8 cellular contexts compared by ENCODE assay signal in the genomic region with DNA sequence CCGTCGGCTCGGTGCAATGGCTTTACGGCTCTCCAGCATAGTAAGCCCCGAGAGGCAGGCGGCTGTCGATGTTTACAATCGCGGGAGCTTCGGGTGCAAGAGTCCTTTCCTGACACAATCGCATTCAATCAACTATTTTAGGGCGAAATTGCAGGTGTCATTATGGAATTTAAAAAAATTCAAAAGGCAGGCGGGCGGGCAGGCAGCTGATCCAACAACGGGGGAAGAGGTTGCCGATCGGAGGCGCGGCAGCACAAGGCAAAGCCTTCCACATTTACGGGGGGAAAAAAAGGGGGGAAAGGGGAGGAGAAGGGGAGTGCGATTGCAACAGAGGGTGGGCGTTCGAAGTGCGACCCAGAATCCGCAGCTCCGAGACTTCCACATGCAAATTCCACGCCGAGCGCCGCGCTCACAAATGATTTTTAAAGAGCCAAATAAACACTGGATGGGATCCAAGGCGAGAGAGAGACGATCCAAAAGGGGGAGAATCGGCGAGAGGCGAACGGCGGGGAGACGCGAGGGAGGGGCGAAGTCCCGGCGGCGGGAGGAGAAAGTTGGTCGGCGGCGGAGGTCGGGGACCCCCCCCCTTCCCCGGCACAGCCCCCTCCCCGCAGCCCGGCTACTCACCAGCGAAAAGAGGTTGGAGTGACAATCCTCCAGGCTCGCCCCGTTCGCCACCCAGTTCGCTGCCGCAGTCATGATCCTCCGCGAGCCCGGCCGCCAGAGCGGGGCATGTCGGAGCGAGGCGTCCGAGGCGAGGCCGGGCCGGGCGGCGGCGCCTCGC. TPM values are rescaled to one million over a fixed set of nuclear protein-coding genes. Genes with fewer than 3 reads are reported as not detected.
DNase-seq lines count a peak whose midpoint lies in the region; TF ChIP-seq lines count a peak whose summit lies in the region.

No MANE protein-coding gene starts in this region.

- H3K27me3 ChIP-seq in adipocyte (replicated peaks; ENCODE audit: control insufficient read depth, insufficient read depth, low read length) (no peaks in the 10 kb centered on the region), parathyroid adenoma (ENCODE audit: control insufficient read depth, insufficient read depth, low read length) (no peaks in the 10 kb centered on the region)

- peak overlapping the region; percentile 71 for H2AFZ ChIP-seq in parathyroid adenoma

- no peak for TF ChIP-seq CTCF in parathyroid adenoma (IDR thresholded peaks at IDR 0.05)

- H3K4me1 ChIP-seq in adipocyte (ENCODE audit: control insufficient read depth, insufficient read depth, low read length): peaks cover 25% of the 10 kb centered on the region
- peaks cover 6% of the 10 kb centered on the region for H3K4me1 ChIP-seq in parathyroid adenoma
- H3K4me1 ChIP-seq in urinary bladder (ENCODE audit: insufficient read depth): no peaks in the 10 kb centered on the region

- H3K27ac ChIP-seq in parathyroid adenoma (peak overlapping the region; percentile 58), urinary bladder (ENCODE audit: low read depth) (peak overlapping the region; percentile 100)

- under 1% methylated on average over 73 of the region's 73 CpGs for WGBS in urinary bladder

- H3K36me3 ChIP-seq in adipocyte (ENCODE audit: control insufficient read depth, insufficient read depth, low read length, severe bottlenecking) (no peaks in the 10 kb centered on the region), parathyroid adenoma (ENCODE audit: control insufficient read depth, insufficient read depth, low read length) (no peaks in the 10 kb centered on the region), urinary bladder (ENCODE audit: insufficient read depth) (no peaks in the 10 kb centered on the region)

- H3K9ac ChIP-seq in adipocyte (ENCODE audit: low read length) (peak overlapping the region; percentile 95), parathyroid adenoma (peak overlapping the region; percentile 54)

- H3K4me3 ChIP-seq in adipocyte (ENCODE audit: low read length) (peak overlapping the region; percentile 89), parathyroid adenoma (ENCODE audit: low read depth, low read length) (peak overlapping the region; percentile 87), urinary bladder (ENCODE audit: low read depth, low read length) (peak overlapping the region; percentile 98)

- peaks cover 30% of the 10 kb centered on the region for H3K79me2 ChIP-seq in parathyroid adenoma

- H3K9me3 ChIP-seq in adipocyte (ENCODE audit: control insufficient read depth, low read length) (no peaks in the 10 kb centered on the region), parathyroid adenoma (ENCODE audit: control insufficient read depth, low read length) (no peaks in the 10 kb centered on the region)

- DNase-seq in DMS79 treated with DMSO at 0.1 percent for 48 hours (lab: John Stamatoyannopoulos, UW): peak; percentile 65
- peak; percentile 33 for DNase-seq in GOT3 (lab: John Stamatoyannopoulos, UW)
- DNase-seq in LoVo (ENCODE audit: low spot score): peak; percentile 64
- peak; percentile 62 for DNase-seq in SW480 (ENCODE audit: low spot score)
- DNase-seq in adipocyte (ENCODE audit: low read depth): peak; percentile 89
- peak; percentile 84 for DNase-seq in cardiac septum (ENCODE audit: low spot score)

- intact Hi-C loops in cardiac septum (cut with DNase I): loop anchor here (5.0 to 10.0 kb wide), 2 partner anchors 262 to 321 kb away; no protein-coding TSS in a partner anchor

- peak overlapping the region; percentile 84 for H3K4me2 ChIP-seq in parathyroid adenoma (ENCODE audit: low read length)

RNA-seq across cellular contexts. Expression of a gene that starts 0.9 kb away (rescaled TPM):
- total RNA-seq in cardiac septum (74.5 TPM), urinary bladder (273 TPM)
- 41.4 TPM for polyA plus RNA-seq in urinary bladder

Comparison
In these comparisons a context has a peak if more than half of its experiments do, and no peak if none do; other contexts are left out.
1. Peak in every context shown above with its lines: DNase-seq, H3K4me3 ChIP-seq and H3K27ac ChIP-seq.
2. DNase-seq: peak in every context shown above with its lines; median percentile 89 in adipocyte; 84 in cardiac septum; 65 in DMS79 treated with DMSO at 0.1 percent for 48 hours; 64 in LoVo; 62 in SW480; 33 in GOT3.